ENCODE assay signal across 24 cellular contexts in the genomic region with DNA sequence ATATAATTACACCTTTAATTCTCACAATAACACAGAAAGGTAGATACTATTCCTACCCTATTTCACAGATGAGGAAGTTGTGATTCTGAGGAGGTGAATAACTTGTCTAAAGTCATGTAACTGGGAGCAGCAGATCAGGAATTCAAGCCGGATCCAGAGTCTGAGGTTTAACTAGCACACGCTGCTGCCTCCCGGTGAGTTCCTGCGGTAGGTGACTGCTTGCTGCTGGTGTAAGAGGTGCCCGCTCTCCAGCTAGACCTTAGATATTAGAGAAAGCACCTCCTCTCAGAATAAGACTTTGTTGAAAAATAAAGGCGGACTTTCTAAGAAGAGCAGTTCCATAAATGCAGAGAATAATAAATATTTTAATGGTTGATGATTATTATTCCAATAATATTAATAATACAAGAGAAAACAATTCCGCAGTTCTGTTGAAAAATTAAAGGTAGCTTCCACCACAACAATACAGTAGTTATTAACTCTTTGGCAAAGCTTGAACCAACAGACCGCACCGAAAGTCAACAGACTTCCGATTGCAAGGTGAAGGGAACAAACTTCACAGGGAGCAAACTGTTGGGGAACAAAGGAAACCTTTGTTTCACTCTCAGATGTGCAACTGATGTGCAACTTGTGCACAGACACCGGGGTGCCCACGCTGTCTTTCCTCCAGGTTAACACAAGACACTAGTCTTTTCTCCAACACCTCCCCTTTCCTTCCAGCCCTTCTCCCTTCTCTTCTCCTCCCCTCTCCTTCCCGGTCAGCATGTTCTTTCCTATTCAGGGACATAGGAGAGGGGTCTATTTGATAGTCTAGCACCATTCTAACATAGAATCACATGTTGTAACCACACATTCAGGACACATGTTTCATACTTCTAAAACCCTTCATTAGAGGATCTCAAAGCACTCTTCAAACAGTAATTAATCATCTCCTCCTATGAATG.
A peak's percentile ranks its signal among the peaks of the same experiment; 100 is the strongest.
DNase-seq lines count a peak whose midpoint lies in the region; FAIRE-seq and TF ChIP-seq lines count a peak whose summit lies in the region.
"Had no signal": no experiment of that assay in that cellular context is flagged by ENCODE, and none has a peak within 500 bp of the region (broad histone marks: within the 10 kb centered on the region; RNA-seq: fewer than 3 reads in every experiment).

No MANE protein-coding gene starts in this region.

- H3K36me3 ChIP-seq in H1 (ENCODE audit: control insufficient read depth in 2 of 4, insufficient read depth in 4 of 4, low read length in 3 of 4) (no peaks in the 10 kb centered on the region), trophoblast cell (ENCODE audit: control insufficient read depth in 1 of 2, insufficient read depth in 2 of 2, low read length in 2 of 2) (no peaks in the 10 kb centered on the region)
- H3K36me3 ChIP-seq: ascending aorta; BLaER1 treated with 17β-estradiol and CSF1 and Interleukin-3, amounts not matched to agents 10 nM and 100 nM; HAP-1; left ventricle myocardium inferior; ovary; SJCRH30 had no signal

- peak; percentile 27 to 43; a peak in 3 of 4 replicates for TF ChIP-seq RAD21 in H1 (IDR thresholded peaks at IDR 0.05 in 1 of 2, conservative IDR thresholded peaks at IDR 0.05 in 1 of 2; ENCODE audit: low read depth in 2 of 2, low read length in 2 of 2)

- no peak overlapping the region for H2BK120ac ChIP-seq in H9 (ENCODE audit: low read depth, low read length, poor library complexity, severe bottlenecking)
- H2BK120ac ChIP-seq in H1 (replicated peaks; ENCODE audit: low read depth, low read length) = no peak overlapping the region
- H2BK120ac ChIP-seq in trophoblast cell (ENCODE audit: insufficient read depth, low read length, poor library complexity) = no peak overlapping the region

- CTCF ChIA-PET in H1 (lab: Charles Lee; ENCODE audit: partially characterized antibody) = interaction anchor here (0.6 to 1.1 kb wide), 2 partner anchors 277 to 348 kb away, joined by 3 to 5 read pairs; no protein-coding TSS in a partner anchor

- peak overlapping the region in 1 of 3 experiments; percentile 19; a peak in 2 of 7 replicates for H3K27ac Mint-ChIP-seq in H9
- H3K27ac Mint-ChIP-seq: activated naive CD4-positive, alpha-beta T cell treated with anti-CD3 and anti-CD28 coated beads for 36 hours had no signal

- H3K4me1 ChIP-seq in H9 (ENCODE audit: insufficient read depth, low read length) (no peaks in the 10 kb centered on the region), H1 (replicated peaks in 1 of 4; ENCODE audit: control insufficient read depth in 3 of 4, insufficient read depth in 4 of 4, low read length in 3 of 4) (no peaks in the 10 kb centered on the region), trophoblast cell (ENCODE audit: control insufficient read depth in 1 of 2, insufficient read depth in 2 of 2, low read length in 2 of 2) (no peaks in the 10 kb centered on the region)
- H3K4me1 ChIP-seq: ascending aorta; BLaER1 treated with 17β-estradiol and CSF1 and Interleukin-3, amounts not matched to agents 10 nM and 100 nM; foreskin keratinocyte; HAP-1; testis had no signal

- H3K23me2 ChIP-seq in H9 (ENCODE audit: insufficient read length, low read depth, low read length, poor library complexity, severe bottlenecking) (no peaks in the 10 kb centered on the region), H1 (ENCODE audit: low read depth, low read length) (no peaks in the 10 kb centered on the region)

- H3K4ac ChIP-seq in H9 (ENCODE audit: low read depth, low read length) (no peak overlapping the region), H1 (replicated peaks; ENCODE audit: insufficient read length, low read depth, low read length) (no peak overlapping the region), trophoblast cell (ENCODE audit: low read depth, low read length) (no peak overlapping the region)

- no peak overlapping the region for H3K27ac ChIP-seq in H9 (ENCODE audit: insufficient read length, low read depth, low read length)
- no peak overlapping the region for H3K27ac ChIP-seq in H1 (ENCODE audit: low read depth, low read length)
- H3K27ac ChIP-seq in trophoblast cell (ENCODE audit: low read depth, low read length) = no peak overlapping the region
- H3K27ac ChIP-seq: ascending aorta; BLaER1 treated with 17β-estradiol and CSF1 and Interleukin-3, amounts not matched to agents 10 nM and 100 nM; foreskin keratinocyte; left ventricle myocardium inferior; ovary; SJCRH30; testis had no signal

- H3K79me2 ChIP-seq in H9 (ENCODE audit: insufficient read depth, low read length) (no peaks in the 10 kb centered on the region), H1 (ENCODE audit: control insufficient read depth in 1 of 2, insufficient read depth in 2 of 2, low read length in 2 of 2) (no peaks in the 10 kb centered on the region), trophoblast cell (ENCODE audit: control insufficient read depth, insufficient read depth, low read length, poor library complexity) (no peaks in the 10 kb centered on the region)

- no peaks in the 10 kb centered on the region for H3K27me3 Mint-ChIP-seq in H9 (ENCODE audit: low read depth)

- no peak overlapping the region for H3T11ph ChIP-seq in H9 (ENCODE audit: low read length)

- WGBS in H9 (ENCODE audit: extremely low coverage, insufficient read length, low lambda C conversion rate) = no CpG with 5 or more reads among the region's 13 CpGs
- WGBS in H1 (ENCODE audit: extremely low coverage in 1 of 2, insufficient coverage in 1 of 2, insufficient read length in 1 of 2, insufficient replicate concordance in 2 of 2, low coverage in 1 of 2, low lambda C conversion rate in 2 of 2, missing lambda C conversion rate in 1 of 2), 2 experiments = 92% methylated on average over 12 of the region's 13 CpGs; no CpG with 5 or more reads in 1 of the 2 experiments
- WGBS in trophoblast cell (ENCODE audit: extremely low coverage, insufficient coverage, insufficient read length) = no CpG with 5 or more reads among the region's 13 CpGs

- H3K27me3 ChIP-seq in H9 (ENCODE audit: insufficient read depth, low read length) (no peaks in the 10 kb centered on the region), H1 (replicated peaks in 1 of 4; ENCODE audit: control insufficient read depth in 3 of 4, extremely low read depth in 1 of 4, insufficient read depth in 3 of 4, low read length in 3 of 4) (no peaks in the 10 kb centered on the region), trophoblast cell (ENCODE audit: insufficient read depth, low read length) (no peaks in the 10 kb centered on the region)
- H3K27me3 ChIP-seq: ascending aorta; BLaER1 treated with 17β-estradiol and CSF1 and Interleukin-3, amounts not matched to agents 10 nM and 100 nM; ovary; SJCRH30; testis had no signal

- H4K20me1 ChIP-seq in H9 (ENCODE audit: control insufficient read depth, insufficient read depth, insufficient read length) (no peaks in the 10 kb centered on the region), H1 (replicated peaks in 1 of 2; ENCODE audit: control insufficient read depth in 1 of 2, insufficient read depth in 2 of 2, low read length in 2 of 2) (no peaks in the 10 kb centered on the region)
- H4K20me1 ChIP-seq: BLaER1 treated with 17β-estradiol and CSF1 and Interleukin-3, amounts not matched to agents 10 nM and 100 nM had no signal

- H3K79me1 ChIP-seq in H9 (ENCODE audit: insufficient read depth, low read depth, low read length, poor library complexity, severe bottlenecking) (no peaks in the 10 kb centered on the region), H1 (ENCODE audit: low read depth, low read length) (no peaks in the 10 kb centered on the region), trophoblast cell (ENCODE audit: low read length) (no peaks in the 10 kb centered on the region)

- FAIRE-seq in H1 (lab: Jason Lieb, UNC) = no peak

- no peak overlapping the region for H3K4me3 ChIP-seq in H1 (ENCODE audit: extremely low read depth in 1 of 4, insufficient read depth in 2 of 4, low read depth in 3 of 4, low read length in 4 of 4)
- H3K4me3 ChIP-seq in trophoblast cell (ENCODE audit: low read depth, low read length) = no peak overlapping the region
- H3K4me3 ChIP-seq: ascending aorta; BLaER1 treated with 17β-estradiol and CSF1 and Interleukin-3, amounts not matched to agents 10 nM and 100 nM; HAP-1; left ventricle myocardium inferior; ovary; SJCRH30 had no signal

- no peak overlapping the region for H3K14ac ChIP-seq in H9 (ENCODE audit: insufficient read depth, low read length)
- H3K14ac ChIP-seq in H1 (ENCODE audit: insufficient read length) = no peak overlapping the region
- H3K14ac ChIP-seq in trophoblast cell (ENCODE audit: low read length) = no peak overlapping the region

- no peaks in the 10 kb centered on the region for H3K4me1 Mint-ChIP-seq in H9

- H3K4me2 ChIP-seq in H9 (ENCODE audit: insufficient read depth, insufficient read length, low read length) (no peak overlapping the region), H1 (ENCODE audit: insufficient read depth in 1 of 2, low read depth in 2 of 2, low read length in 2 of 2) (no peak overlapping the region), trophoblast cell (ENCODE audit: low read length) (no peak overlapping the region)
- H3K4me2 ChIP-seq: BLaER1 treated with 17β-estradiol and CSF1 and Interleukin-3, amounts not matched to agents 10 nM and 100 nM had no signal

- H2BK5ac ChIP-seq in H9 (ENCODE audit: insufficient read length, low read length) (no peak overlapping the region), H1 (ENCODE audit: low read depth, low read length) (no peak overlapping the region), trophoblast cell (ENCODE audit: low read depth, low read length, poor library complexity) (no peak overlapping the region)

- no peak overlapping the region for H3K9ac ChIP-seq in H9 (ENCODE audit: extremely low read depth, insufficient read length, low read length)
- no peak overlapping the region for H3K9ac ChIP-seq in H1 (replicated peaks in 1 of 4; ENCODE audit: extremely low read depth in 1 of 4, low read depth in 3 of 4, low read length in 3 of 4)
- no peak overlapping the region for H3K9ac ChIP-seq in trophoblast cell (ENCODE audit: low read length)
- H3K9ac ChIP-seq: BLaER1 treated with 17β-estradiol and CSF1 and Interleukin-3, amounts not matched to agents 10 nM and 100 nM had no signal

- POLR2A ChIA-PET in H1 (lab: Charles Lee; ENCODE audit: partially characterized antibody) = interaction anchor here (1.5 kb wide), 1 partner anchor 20 kb away, joined by 4 read pairs; no protein-coding TSS in a partner anchor

- H4K91ac ChIP-seq in H9 (ENCODE audit: insufficient read length, low read depth, low read length) (no peak overlapping the region), H1 (replicated peaks; ENCODE audit: insufficient read length, low read length) (no peak overlapping the region), trophoblast cell (ENCODE audit: low read depth, low read length) (no peak overlapping the region)

- peaks cover 0 to 3% of the 10 kb centered on the region in 2 experiments; a peak in 2 of 5 replicates for H3K9me3 Mint-ChIP-seq in H9
- H3K9me3 Mint-ChIP-seq: activated naive CD4-positive, alpha-beta T cell treated with anti-CD3 and anti-CD28 coated beads for 36 hours had no signal

- H3K56ac ChIP-seq in H9 (ENCODE audit: insufficient read length, low read depth, low read length) (no peak overlapping the region), H1 (replicated peaks; ENCODE audit: insufficient read length, low read depth, low read length) (no peak overlapping the region)

- H3K9me3 ChIP-seq in H9 (ENCODE audit: control insufficient read depth, low read depth, low read length) = no peaks in the 10 kb centered on the region
- H3K9me3 ChIP-seq in H1 (ENCODE audit: insufficient read depth in 2 of 2, low read depth in 1 of 2, low read length in 1 of 2) = no peaks in the 10 kb centered on the region
- H3K9me3 ChIP-seq in trophoblast cell (ENCODE audit: insufficient read depth, low read depth, low read length) = no peaks in the 10 kb centered on the region
- H3K9me3 ChIP-seq: ascending aorta; BLaER1 treated with 17β-estradiol and CSF1 and Interleukin-3, amounts not matched to agents 10 nM and 100 nM; HAP-1; left ventricle myocardium inferior; ovary; SJCRH30; testis had no signal

- H2BK15ac ChIP-seq in H9 (ENCODE audit: low read depth, low read length) (no peak overlapping the region), H1 (ENCODE audit: low read length) (no peak overlapping the region)

- peak; percentile 13 for DNase-seq in DMS153 (lab: John Stamatoyannopoulos, UW)
- DNase-seq in DMS153 treated with DMSO at 0.1 percent for 48 hours (lab: John Stamatoyannopoulos, UW; ENCODE audit: unreplicated experiment) = no peak
- DNase-seq in H9 = no peak
- DNase-seq in H1 (ENCODE audit: low read depth in 1 of 2, low spot score in 2 of 2) = no peak
- DNase-seq in trophoblast cell = no peak
- DNase-seq in NCI-H446 (lab: John Stamatoyannopoulos, UW) = no peak
- no peak for DNase-seq in NCI-H1048 (lab: John Stamatoyannopoulos, UW)
- no peak for DNase-seq in T-helper 1 cell
- DNase-seq: 8988T; activated CD4-positive, alpha-beta T cell treated with anti-CD3 and anti-CD28 coated beads for 48 hours; activated naive CD4-positive, alpha-beta T cell treated with anti-CD3 and anti-CD28 coated beads for 36 hours; foreskin keratinocyte; Kasumi-1; left ventricle myocardium inferior; NCI-H1436; NCI-H446 treated with DMSO at 0.1 percent for 48 hours; OCI-M1; ovary; SJCRH30; T1000; testis had no signal

- H4K8ac ChIP-seq in H9 (replicated peaks; ENCODE audit: insufficient read length, low read depth, low read length) = no peak overlapping the region
- H4K8ac ChIP-seq in H1 (ENCODE audit: extremely low read depth, insufficient read depth, low read length) = no peak overlapping the region
- no peak overlapping the region for H4K8ac ChIP-seq in trophoblast cell (ENCODE audit: low read depth, low read length)

- no peak for TF ChIP-seq EP300 in H1 (IDR thresholded peaks at IDR 0.05; ENCODE audit: borderline replicate concordance in 1 of 2, low read depth in 2 of 2, low read length in 2 of 2)

- H2BK20ac ChIP-seq in H9 (ENCODE audit: low read depth, low read length, poor library complexity, severe bottlenecking) = no peak overlapping the region
- no peak overlapping the region for H2BK20ac ChIP-seq in H1 (ENCODE audit: low read length)

- no peak overlapping the region for H3K4me3 Mint-ChIP-seq in H9
- H3K4me3 Mint-ChIP-seq: activated naive CD4-positive, alpha-beta T cell treated with anti-CD3 and anti-CD28 coated beads for 36 hours had no signal

- H4K5ac ChIP-seq in H9 (ENCODE audit: insufficient read length, low read depth, low read length) (no peak overlapping the region), H1 (ENCODE audit: insufficient read length, low read depth, low read length) (no peak overlapping the region)

- no peak overlapping the region for H4K12ac ChIP-seq in trophoblast cell (ENCODE audit: low read depth, low read length)

- no peak overlapping the region for H3K18ac ChIP-seq in H9 (ENCODE audit: insufficient read length, low read depth, low read length)
- no peak overlapping the region for H3K18ac ChIP-seq in H1 (ENCODE audit: extremely low read depth, low read length)
- H3K18ac ChIP-seq in trophoblast cell (ENCODE audit: low read length) = no peak overlapping the region

- H2BK12ac ChIP-seq in H9 (ENCODE audit: insufficient read length, low read depth, low read length) (no peak overlapping the region), H1 (ENCODE audit: low read depth, low read length) (no peak overlapping the region), trophoblast cell (ENCODE audit: low read length) (peak overlapping the region; percentile 39)

- peaks cover 0 to 3% (median 0%) of the 10 kb centered on the region in 3 experiments; a peak in 2 of 7 replicates for H3K36me3 Mint-ChIP-seq in H9 (ENCODE audit: insufficient read depth in 1 of 3, low read depth in 3 of 3)

- H3K23ac ChIP-seq in H9 (ENCODE audit: insufficient read length, low read depth, low read length) = no peak overlapping the region
- no peak overlapping the region for H3K23ac ChIP-seq in H1 (ENCODE audit: insufficient read length)
- H3K23ac ChIP-seq in trophoblast cell (ENCODE audit: low read length) = no peak overlapping the region

- H2AK5ac ChIP-seq in H9 (ENCODE audit: insufficient read length, low read length) (no peak overlapping the region), H1 (ENCODE audit: low read depth, low read length) (no peak overlapping the region), trophoblast cell (ENCODE audit: low read length) (no peak overlapping the region)

- TF ChIP-seq CTCF in H9 (conservative IDR thresholded peaks at IDR 0.05) (peak; percentile 22; the same call in 1 of the 3 replicates), H1 (IDR thresholded peaks at IDR 0.05; ENCODE audit: control extremely low read depth in 1 of 3, insufficient read depth in 1 of 3, low read depth in 1 of 3, low read length in 3 of 3) (peak in 1 of 3 experiments; percentile 17; a peak in 1 of 4 replicates)

- no peak for TF ChIP-seq POLR2A in H1 (IDR thresholded peaks at IDR 0.05; ENCODE audit: control extremely low read depth in 1 of 2, low read depth in 2 of 2, low read length in 2 of 2)

- H2AFZ ChIP-seq in H9 (ENCODE audit: low read length) (no peak overlapping the region), H1 (ENCODE audit: low read length) (no peak overlapping the region), trophoblast cell (ENCODE audit: insufficient read depth, low read length, poor library complexity) (no peak overlapping the region)
